In the genomic region with DNA sequence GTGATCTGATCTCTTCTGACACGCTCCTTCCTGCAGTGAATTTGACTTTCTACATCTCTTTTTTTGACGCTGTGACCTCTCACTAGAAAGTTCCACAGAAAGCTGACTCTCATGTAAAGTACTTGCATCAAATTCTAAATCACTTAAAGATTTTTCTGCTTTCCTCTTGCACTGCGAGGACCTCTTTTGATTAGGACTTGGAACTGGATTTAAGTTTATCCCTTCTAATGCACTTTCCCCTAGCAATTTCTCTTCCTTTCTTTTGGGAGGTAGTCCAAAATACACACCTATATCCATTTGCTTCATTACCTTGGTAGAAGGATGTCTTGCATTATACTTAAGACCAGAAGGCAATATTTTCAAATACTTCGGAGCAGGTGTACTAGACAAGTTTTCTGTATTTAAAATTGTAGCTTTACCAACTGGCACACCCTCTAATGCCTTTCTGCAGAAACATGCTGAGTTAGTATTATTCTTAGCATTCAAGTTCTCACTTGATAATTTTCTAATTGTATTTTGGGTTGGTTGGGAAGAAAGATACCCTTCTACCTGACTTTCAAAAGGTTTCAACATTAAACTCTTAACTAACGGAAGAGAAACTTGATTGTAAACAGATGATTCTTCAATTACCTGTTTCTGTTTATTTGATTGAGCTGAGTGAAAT, we compare ENCODE assay signal across 26 cellular contexts. TPM values are rescaled to one million over a fixed set of nuclear protein-coding genes. Genes with fewer than 3 reads are reported as not detected.
DNase-seq lines count a peak whose midpoint lies in the region; ATAC-seq and TF ChIP-seq lines count a peak whose summit lies in the region.
"Had no signal": no experiment of that assay in that cellular context is flagged by ENCODE, and none has a peak within 500 bp of the region (broad histone marks: within the 10 kb centered on the region; RNA-seq: fewer than 3 reads in every experiment).

No MANE protein-coding gene starts in this region.

- H3K27ac ChIP-seq in KOPT-K1 (ENCODE audit: low read depth, low read length, poor library complexity, severe bottlenecking) (peak overlapping the region; percentile 64), VCaP (peak overlapping the region; percentile 71), neural progenitor cell (no peak overlapping the region), uterus (no peak overlapping the region)
- H3K27ac ChIP-seq: BLaER1, HL-60, PC-9, SJCRH30 had no signal

- intact Hi-C loops in uterus (cut with DNase I; ENCODE audit: low total_unique reads) = no loop called here

- no peak for TF ChIP-seq POLR2A in uterus (IDR thresholded peaks at IDR 0.05)

- H3K36me3 ChIP-seq in KOPT-K1 (ENCODE audit: insufficient read depth, low read length) (peaks cover 23% of the 10 kb centered on the region), neural progenitor cell (peaks cover 9% of the 10 kb centered on the region), uterus (no peaks in the 10 kb centered on the region)
- H3K36me3 ChIP-seq: BLaER1, SJCRH30 had no signal

- H3K9me3 Mint-ChIP-seq in activated CD8-positive, alpha-beta memory T cell treated with anti-CD3 and anti-CD28 coated beads, Interleukin-2, amount 10 ng/mL, durations not matched to agents 7 days and 5 days (ENCODE audit: low read depth) = no peaks in the 10 kb centered on the region
- H3K9me3 Mint-ChIP-seq in neural progenitor cell = no peaks in the 10 kb centered on the region
- H3K9me3 Mint-ChIP-seq: CD4-positive, CD25-positive, alpha-beta regulatory T cell had no signal

- no peaks in the 10 kb centered on the region for H4K20me1 ChIP-seq in neural progenitor cell (ENCODE audit: low read depth)
- H4K20me1 ChIP-seq: BLaER1 had no signal

- DNase-seq in activated CD8-positive, alpha-beta memory T cell treated with anti-CD3 and anti-CD28 coated beads, Interleukin-2, amount 10 ng/mL, durations not matched to agents 7 days and 5 days = no peak
- DNase-seq in activated CD8-positive, alpha-beta memory T cell treated with anti-CD3 and anti-CD28 coated beads, Interleukin-2, amount 50 U/mL, for 4 hours = no peak
- DNase-seq in neural progenitor cell (ENCODE audit: low spot score) = no peak
- DNase-seq in uterus = no peak
- DNase-seq in T-helper 17 cell = no peak
- DNase-seq in NCI-H526 (lab: John Stamatoyannopoulos, UW) = no peak
- DNase-seq: 8988T; GOT3; Kasumi-1; MG63; NCI-H1105 treated with DMSO at 0.1 percent for 48 hours; NCI-H146; NCI-H1930; NCI-H2107; NCI-H524; NCI-H774; NK-92 treated with Interleukin-12 subunit alpha and Interleukin-12 subunit beta, amount 100 ng/mL, for 24 hours; PC-9; SJCRH30 had no signal

- no peak overlapping the region for H3K4me2 ChIP-seq in neural progenitor cell
- H3K4me2 ChIP-seq: BLaER1, PC-9 had no signal

- no peak for TF ChIP-seq CTCF in VCaP (conservative IDR thresholded peaks at IDR 0.05)
- no peak for TF ChIP-seq CTCF in neural progenitor cell (IDR thresholded peaks at IDR 0.05)
- no peak for TF ChIP-seq CTCF in uterus (IDR thresholded peaks at IDR 0.05)

- peak overlapping the region; percentile 31 for H3K27ac Mint-ChIP-seq in activated CD8-positive, alpha-beta memory T cell treated with anti-CD3 and anti-CD28 coated beads, Interleukin-2, amount 10 ng/mL, durations not matched to agents 7 days and 5 days
- H3K27ac Mint-ChIP-seq in neural progenitor cell (no peak overlapping the region), T-helper 17 cell (no peak overlapping the region)

- peak overlapping the region; percentile 5 for H3K9ac ChIP-seq in neural progenitor cell
- H3K9ac ChIP-seq: BLaER1 had no signal

- H3K4me3 ChIP-seq in neural progenitor cell (no peak overlapping the region), uterus (no peak overlapping the region)
- H3K4me3 ChIP-seq: BLaER1, HAP-1, MG63, PC-9, SJCRH30 had no signal

- peaks cover 44% of the 10 kb centered on the region for H3K4me1 Mint-ChIP-seq in activated CD8-positive, alpha-beta memory T cell treated with anti-CD3 and anti-CD28 coated beads, Interleukin-2, amount 10 ng/mL, durations not matched to agents 7 days and 5 days
- peaks cover 28% of the 10 kb centered on the region for H3K4me1 Mint-ChIP-seq in neural progenitor cell
- H3K4me1 Mint-ChIP-seq in T-helper 17 cell = peaks cover 29% of the 10 kb centered on the region

- no peak for ATAC-seq in activated CD8-positive, alpha-beta memory T cell treated with anti-CD3 and anti-CD28 coated beads, Interleukin-2, amount 10 ng/mL, durations not matched to agents 7 days and 5 days
- no peak for ATAC-seq in T-helper 17 cell
- ATAC-seq: Right ventricle myocardium inferior had no signal

- H3K4me1 ChIP-seq in neural progenitor cell = peaks cover 26% of the 10 kb centered on the region
- no peaks in the 10 kb centered on the region for H3K4me1 ChIP-seq in uterus
- H3K4me1 ChIP-seq: SJCRH30 had no signal

- H3K27me3 Mint-ChIP-seq in activated CD8-positive, alpha-beta memory T cell treated with anti-CD3 and anti-CD28 coated beads, Interleukin-2, amount 10 ng/mL, durations not matched to agents 7 days and 5 days = no peaks in the 10 kb centered on the region
- H3K27me3 Mint-ChIP-seq in neural progenitor cell (ENCODE audit: insufficient read depth, low read depth) (peaks cover 2% of the 10 kb centered on the region), T-helper 17 cell (no peaks in the 10 kb centered on the region)
- H3K27me3 Mint-ChIP-seq: CD4-positive, CD25-positive, alpha-beta regulatory T cell had no signal

- H3K9me3 ChIP-seq in KOPT-K1 (ENCODE audit: insufficient read depth, low read length, poor library complexity, severe bottlenecking) = no peaks in the 10 kb centered on the region
- no peaks in the 10 kb centered on the region for H3K9me3 ChIP-seq in neural progenitor cell (ENCODE audit: low read depth)
- no peaks in the 10 kb centered on the region for H3K9me3 ChIP-seq in uterus
- no peaks in the 10 kb centered on the region for H3K9me3 ChIP-seq in T-helper 17 cell (ENCODE audit: control insufficient read depth, low read length, poor library complexity, severe bottlenecking)
- H3K9me3 ChIP-seq: BLaER1, HAP-1, MG63, SJCRH30 had no signal

- H3K4me3 Mint-ChIP-seq in activated CD8-positive, alpha-beta memory T cell treated with anti-CD3 and anti-CD28 coated beads, Interleukin-2, amount 10 ng/mL, durations not matched to agents 7 days and 5 days = no peak overlapping the region
- H3K4me3 Mint-ChIP-seq in neural progenitor cell (no peak overlapping the region), T-helper 17 cell (no peak overlapping the region)

- CTCF ChIA-PET in activated CD8-positive, alpha-beta memory T cell treated with anti-CD3 and anti-CD28 coated beads, Interleukin-2, amount 10 ng/mL, durations not matched to agents 7 days and 5 days (lab: Charles Lee) = interaction anchor here (1.2 kb wide), 1 partner anchor 325 kb away, joined by 3 read pairs; the partner anchor contains the start of gene CCDC186

- peaks cover 3% of the 10 kb centered on the region for H3F3A ChIP-seq in neural progenitor cell (ENCODE audit: low read depth)

- H3K79me2 ChIP-seq in neural progenitor cell (ENCODE audit: low read depth) = peaks cover 33% of the 10 kb centered on the region

- H3K36me3 Mint-ChIP-seq in activated CD8-positive, alpha-beta memory T cell treated with anti-CD3 and anti-CD28 coated beads, Interleukin-2, amount 10 ng/mL, durations not matched to agents 7 days and 5 days = peaks cover 45% of the 10 kb centered on the region
- H3K36me3 Mint-ChIP-seq in neural progenitor cell = peaks cover 19% of the 10 kb centered on the region
- H3K36me3 Mint-ChIP-seq in T-helper 17 cell (ENCODE audit: low read depth) = peaks cover 2% of the 10 kb centered on the region

- H3K27me3 ChIP-seq in neural progenitor cell (no peaks in the 10 kb centered on the region), uterus (no peaks in the 10 kb centered on the region)
- H3K27me3 ChIP-seq: BLaER1, MG63, SJCRH30 had no signal

- no peak overlapping the region for H2AFZ ChIP-seq in neural progenitor cell (replicated peaks)
- H2AFZ ChIP-seq: PC-9 had no signal

RNA-seq across cellular contexts. Expression of gene DCLRE1A, which starts 4.6 kb away (rescaled TPM):
- total RNA-seq in activated CD8-positive, alpha-beta memory T cell treated with anti-CD3 and anti-CD28 coated beads, Interleukin-2, amount 10 ng/mL, durations not matched to agents 7 days and 5 days = 10 to 100 TPM; 17.4 to 20.1 TPM
- 24.0 and 35.9 TPM in 2 replicates for total RNA-seq in neural progenitor cell (ENCODE audit: low replicate concordance)
- 10 to 100 TPM in 1 of 4 donors, 1 to 10 TPM in 2, under 1 TPM in 1; 0.26 to 16.1 (median 4.4) TPM for total RNA-seq in uterus
- total RNA-seq in T-helper 17 cell = 1 to 10 TPM; 2.2 to 2.9 TPM

RNA-seq across cellular contexts. Expression of gene NHLRC2, which starts 5.2 kb away (rescaled TPM):
- 10 to 100 TPM; 35.7 to 36.4 TPM for total RNA-seq in activated CD8-positive, alpha-beta memory T cell treated with anti-CD3 and anti-CD28 coated beads, Interleukin-2, amount 10 ng/mL, durations not matched to agents 7 days and 5 days
- 38.0 and 47.6 TPM in 2 replicates for total RNA-seq in neural progenitor cell (ENCODE audit: low replicate concordance)
- total RNA-seq in uterus = 10 to 100 TPM in 3 of 4 donors, 1 to 10 TPM in 1; 9.0 to 70.3 (median 37.1) TPM
- total RNA-seq in T-helper 17 cell = 10 to 100 TPM in 1 of 2 donors, 1 to 10 TPM in 1; 9.0 to 12.8 TPM

Comparison
In these comparisons a context has a peak if more than half of its experiments do, and no peak if none do; other contexts are left out.
1. H3K27ac ChIP-seq: peak in KOPT-K1 (single experiment) and VCaP (single experiment); none in neural progenitor cell (single experiment) and uterus (0 of 2).